19 cellular contexts compared by ENCODE assay signal in genomic region chr3:106193876-106194275, GRCh38.
DNase-seq lines count a peak whose midpoint lies in the region; ATAC-seq and TF ChIP-seq lines count a peak whose summit lies in the region.
"Had no signal": no experiment of that assay in that cellular context is flagged by ENCODE, and none has a peak within 500 bp of the region (broad histone marks: within the 10 kb centered on the region; RNA-seq: fewer than 3 reads in every experiment).

No MANE protein-coding gene starts in this region.

- peak; percentile 60 for DNase-seq in AG10803 (ENCODE audit: low read depth)
- DNase-seq in GM04504 (ENCODE audit: low read depth): peak; percentile 51
- peak; percentile 17 for DNase-seq in fibroblast of villous mesenchyme (ENCODE audit: low read depth)
- DNase-seq in stimulated activated naive CD4-positive, alpha-beta T cell (lab: John Stamatoyannopoulos, UW): no peak
- DNase-seq in DMS153 (lab: John Stamatoyannopoulos, UW): no peak
- DNase-seq: C1 segment of cervical spinal cord; CD8-positive, alpha-beta memory T cell; DMS79; NCI-H1417; NCI-H187 treated with DMSO at 0.1 percent for 48 hours; NCI-H345; NCI-H524 treated with DMSO at 0.1 percent for 48 hours; PC-3; RPMI8226; SHP77 treated with DMSO at 0.1 percent for 48 hours; SK-N-SH had no signal

- no peaks in the 10 kb centered on the region for H3K27me3 Mint-ChIP-seq in activated T-helper 17 cell treated with anti-CD3 and anti-CD28 coated beads, Interleukin-2, amount 50 U/mL, for 72 hours
- H3K27me3 Mint-ChIP-seq: CD8-positive, alpha-beta memory T cell had no signal

- no peaks in the 10 kb centered on the region for H3K36me3 Mint-ChIP-seq in activated T-helper 17 cell treated with anti-CD3 and anti-CD28 coated beads, Interleukin-2, amount 50 U/mL, for 72 hours (ENCODE audit: low read depth)

- peak overlapping the region; percentile 7 for H3K4me3 Mint-ChIP-seq in activated T-helper 17 cell treated with anti-CD3 and anti-CD28 coated beads, Interleukin-2, amount 50 U/mL, for 72 hours
- H3K4me3 Mint-ChIP-seq: CD8-positive, alpha-beta memory T cell; GM23338 had no signal

- peaks cover 15% of the 10 kb centered on the region for H3K4me1 Mint-ChIP-seq in activated T-helper 17 cell treated with anti-CD3 and anti-CD28 coated beads, Interleukin-2, amount 50 U/mL, for 72 hours

- H3K9me3 Mint-ChIP-seq in activated T-helper 17 cell treated with anti-CD3 and anti-CD28 coated beads, Interleukin-2, amount 50 U/mL, for 72 hours: peaks cover 14% of the 10 kb centered on the region
- H3K9me3 Mint-ChIP-seq: GM23338 had no signal

- TF ChIP-seq CTCF in AG10803 (conservative IDR thresholded peaks at IDR 0.05; ENCODE audit: low read length): no peak
- no peak for TF ChIP-seq CTCF in fibroblast of villous mesenchyme (IDR thresholded peaks at IDR 0.05; ENCODE audit: insufficient read depth, low read depth, low read length)

- ATAC-seq in activated T-helper 17 cell treated with anti-CD3 and anti-CD28 coated beads, Interleukin-2, amount 50 U/mL, for 72 hours (replicated peaks): peak; percentile 75
- no peak for ATAC-seq in HG02870 (IDR thresholded peaks at IDR 0.05; ENCODE audit: unreplicated experiment)
- ATAC-seq: GM23338, PC-3 had no signal

- no peak overlapping the region for H3K27ac Mint-ChIP-seq in activated T-helper 17 cell treated with anti-CD3 and anti-CD28 coated beads, Interleukin-2, amount 50 U/mL, for 72 hours
- H3K27ac Mint-ChIP-seq: CD8-positive, alpha-beta memory T cell; GM23338 had no signal

- H3K4me3 ChIP-seq in AG10803 (ENCODE audit: low read length) (no peak overlapping the region), fibroblast of villous mesenchyme (ENCODE audit: low read depth, low read length) (no peak overlapping the region)
- H3K4me3 ChIP-seq: GM23338 had no signal

Comparison
In these comparisons a context has a peak if more than half of its experiments do, and no peak if none do; other contexts are left out.
1. DNase-seq: peak in AG10803 (single experiment), GM04504 (single experiment) and fibroblast of villous mesenchyme (single experiment); none in stimulated activated naive CD4-positive, alpha-beta T cell (0 of 6) and DMS153 (single experiment).